In genomic region chr1:154937051-154937987, GRCh38 we compare ENCODE assay signal across 8 cellular contexts. TPM values are rescaled to one million over a fixed set of nuclear protein-coding genes. Genes with fewer than 3 reads are reported as not detected.
DNase-seq lines count a peak whose midpoint lies in the region; ATAC-seq and TF ChIP-seq lines count a peak whose summit lies in the region.

No MANE protein-coding gene starts in this region.

- peaks cover 10 to 80% (median 40%) of the 10 kb centered on the region in 4 donors for H3K4me1 Mint-ChIP-seq in CD4-positive, CD25-positive, alpha-beta regulatory T cell

- no peaks in the 10 kb centered on the region for H3K9me3 ChIP-seq in CD4-positive, CD25-positive, alpha-beta regulatory T cell (ENCODE audit: control insufficient read depth in 2 of 2, low read length in 2 of 2)
- H3K9me3 ChIP-seq in duodenal mucosa (ENCODE audit: control insufficient read depth in 1 of 2, low read length in 2 of 2) (no peaks in the 10 kb centered on the region), lung (ENCODE audit: control insufficient read depth in 2 of 2, insufficient read depth in 1 of 2, low read length in 1 of 2) (no peaks in the 10 kb centered on the region)

- peak overlapping the region; percentile 99 to 100 (median 99) for H3K27ac Mint-ChIP-seq in CD4-positive, CD25-positive, alpha-beta regulatory T cell

- H3K27ac ChIP-seq in CD4-positive, CD25-positive, alpha-beta regulatory T cell (ENCODE audit: insufficient read depth, low read length, poor library complexity, severe bottlenecking): peak overlapping the region; percentile 99
- H3K27ac ChIP-seq in duodenal mucosa (ENCODE audit: low read depth, low read length) (peak overlapping the region; percentile 99), lung (ENCODE audit: low read depth in 1 of 2, low read length in 1 of 2) (peak overlapping the region; percentile 86 to 99)

- ATAC-seq in CD4-positive, CD25-positive, alpha-beta regulatory T cell (ENCODE audit: low read depth in 2 of 2): peak; percentile 73 to 77
- ATAC-seq in GM19372 (IDR thresholded peaks at IDR 0.05; ENCODE audit: low read depth, unreplicated experiment) (peak; percentile 46), HG03521 (IDR thresholded peaks at IDR 0.05; ENCODE audit: unreplicated experiment) (peak; percentile 57), lung (ENCODE audit: insufficient read depth, low FRiP score) (peak; percentile 84)

- DNase-seq in CD4-positive, CD25-positive, alpha-beta regulatory T cell: peak; percentile 89 to 98 (median 97)
- DNase-seq in NCI-H69 (lab: John Stamatoyannopoulos, UW) (peak; percentile 96), lung (ENCODE audit: low spot score) (peak; percentile 89)
- peak; percentile 90 for DNase-seq in activated CD4-positive, alpha-beta T cell treated with anti-CD3 and anti-CD28 coated beads, Interleukin-2, amount 50 U/mL, for 1 hour
- peak; percentile 72 to 87 (median 78) for DNase-seq in stimulated activated CD4-positive, alpha-beta T cell treated with anti-CD3 and anti-CD28 coated beads, TNF-alpha, amount 100 ng/mL, for 24 hours (ENCODE audit: low read depth in 3 of 3)

- H3K36me3 Mint-ChIP-seq in CD4-positive, CD25-positive, alpha-beta regulatory T cell: no peaks in the 10 kb centered on the region

- H3K27me3 ChIP-seq in CD4-positive, CD25-positive, alpha-beta regulatory T cell (ENCODE audit: control insufficient read depth, insufficient read depth, low read length): no peaks in the 10 kb centered on the region
- H3K27me3 ChIP-seq in duodenal mucosa (ENCODE audit: control insufficient read depth in 1 of 2, insufficient read depth in 2 of 2, low read length in 2 of 2): no peaks in the 10 kb centered on the region
- H3K27me3 ChIP-seq in lung (ENCODE audit: control insufficient read depth, insufficient read depth): no peaks in the 10 kb centered on the region

- peaks cover 0 to 2% (median 0%) of the 10 kb centered on the region in 7 donors for H3K9me3 Mint-ChIP-seq in CD4-positive, CD25-positive, alpha-beta regulatory T cell

- TF ChIP-seq CTCF in lung (IDR thresholded peaks at IDR 0.05; ENCODE audit: control extremely low read depth, extremely low read depth): no peak

- H3K4me1 ChIP-seq in CD4-positive, CD25-positive, alpha-beta regulatory T cell (ENCODE audit: control insufficient read depth, insufficient read depth, low read length, poor library complexity, severe bottlenecking): peaks cover 55% of the 10 kb centered on the region
- H3K4me1 ChIP-seq in duodenal mucosa (ENCODE audit: control insufficient read depth in 1 of 2, insufficient read depth in 2 of 2, low read length in 2 of 2): peaks cover 39 to 49% of the 10 kb centered on the region in 2 donors
- H3K4me1 ChIP-seq in lung (ENCODE audit: control insufficient read depth in 2 of 2, insufficient read depth in 2 of 2, low read length in 2 of 2): peaks cover 0 to 10% of the 10 kb centered on the region in 2 donors

- no peaks in the 10 kb centered on the region for H3K27me3 Mint-ChIP-seq in CD4-positive, CD25-positive, alpha-beta regulatory T cell

- WGBS in lung, 2 donors: 1% methylated on average over 38 of the region's 38 CpGs

- peak overlapping the region; percentile 94 for H3K4me3 ChIP-seq in CD4-positive, CD25-positive, alpha-beta regulatory T cell (ENCODE audit: low read depth, low read length)
- H3K4me3 ChIP-seq in duodenal mucosa (ENCODE audit: low read depth in 1 of 2, low read length in 2 of 2): peak overlapping the region; percentile 85 to 97
- H3K4me3 ChIP-seq in lung: peak overlapping the region; percentile 44

- H3K9ac ChIP-seq in duodenal mucosa (ENCODE audit: low read depth in 1 of 2, low read length in 2 of 2): peak overlapping the region; percentile 94 to 100

- H3K36me3 ChIP-seq in CD4-positive, CD25-positive, alpha-beta regulatory T cell (ENCODE audit: control insufficient read depth, insufficient read depth, low read length): no peaks in the 10 kb centered on the region
- H3K36me3 ChIP-seq in duodenal mucosa (ENCODE audit: control insufficient read depth in 1 of 2, insufficient read depth in 2 of 2, low read length in 2 of 2) (no peaks in the 10 kb centered on the region), lung (ENCODE audit: control insufficient read depth in 2 of 2, insufficient read depth in 2 of 2, low read length in 2 of 2) (no peaks in the 10 kb centered on the region)

- peak overlapping the region; percentile 85 to 98 (median 93) for H3K4me3 Mint-ChIP-seq in CD4-positive, CD25-positive, alpha-beta regulatory T cell

RNA-seq across cellular contexts. Expression of gene PMVK, which starts 0.8 kb away (rescaled TPM):
- 19.1 TPM for total RNA-seq in CD4-positive, CD25-positive, alpha-beta regulatory T cell
- polyA plus RNA-seq in CD4-positive, CD25-positive, alpha-beta regulatory T cell: 10 to 100 TPM; 49.3 to 76.9 (median 65.5) TPM
- 10 to 100 TPM; 18.4 to 48.8 TPM for total RNA-seq in lung
- polyA plus RNA-seq in lung: 10 to 100 TPM; 39.0 to 47.9 TPM

RNA-seq across cellular contexts. Expression of gene PBXIP1, which starts 18.6 kb away (rescaled TPM):
- 774 TPM for total RNA-seq in CD4-positive, CD25-positive, alpha-beta regulatory T cell
- 100 to 1,000 TPM; 349 to 464 (median 399) TPM for polyA plus RNA-seq in CD4-positive, CD25-positive, alpha-beta regulatory T cell
- 100 to 1,000 TPM in 1 of 2 donors, 10 to 100 TPM in 1; 37.3 to 178 TPM for total RNA-seq in lung
- polyA plus RNA-seq in lung: 10 to 100 TPM; 32.8 to 33.2 TPM

RNA-seq across cellular contexts. Expression of gene PYGO2, which starts 24.3 kb away (rescaled TPM):
- 41.9 TPM for total RNA-seq in CD4-positive, CD25-positive, alpha-beta regulatory T cell
- polyA plus RNA-seq in CD4-positive, CD25-positive, alpha-beta regulatory T cell: 10 to 100 TPM; 30.2 to 47.3 (median 46.9) TPM
- total RNA-seq in lung: 10 to 100 TPM; 17.9 to 25.2 TPM
- polyA plus RNA-seq in lung: 10 to 100 TPM; 14.6 to 22.2 TPM

RNA-seq across cellular contexts. Expression of gene SHC1, which starts 33.2 kb away (rescaled TPM):
- total RNA-seq in CD4-positive, CD25-positive, alpha-beta regulatory T cell: 71.3 TPM
- polyA plus RNA-seq in CD4-positive, CD25-positive, alpha-beta regulatory T cell: 10 to 100 TPM; 27.0 to 40.3 (median 30.3) TPM
- 100 to 1,000 TPM in 1 of 2 donors, 10 to 100 TPM in 1; 67.6 to 136 TPM for total RNA-seq in lung
- polyA plus RNA-seq in lung: 100 to 1,000 TPM in 1 of 2 donors, 10 to 100 TPM in 1; 76.5 to 111 TPM

RNA-seq across cellular contexts. Expression of gene CKS1B, which starts 37.2 kb away (rescaled TPM):
- 8.5 TPM for total RNA-seq in CD4-positive, CD25-positive, alpha-beta regulatory T cell
- polyA plus RNA-seq in CD4-positive, CD25-positive, alpha-beta regulatory T cell: 10 to 100 TPM; 51.3 to 60.0 (median 56.4) TPM
- 10 to 100 TPM; 22.3 to 33.6 TPM for total RNA-seq in lung
- 10 to 100 TPM; 26.9 to 38.2 TPM for polyA plus RNA-seq in lung

Comparison
In these comparisons a context has a peak if more than half of its experiments do, and no peak if none do; other contexts are left out.
1. Peak in every context shown above with its lines: DNase-seq, ATAC-seq, H3K4me3 ChIP-seq and H3K27ac ChIP-seq.
2. H3K4me3 ChIP-seq: peak in every context shown above with its lines; median percentile 94 in CD4-positive, CD25-positive, alpha-beta regulatory T cell; 91 in duodenal mucosa; 44 in lung.